Comparison of ENCODE assay signal across 24 cellular contexts in genomic region chrX:136761410-136761809, GRCh38. TPM values are rescaled to one million over a fixed set of nuclear protein-coding genes. Genes with fewer than 3 reads are reported as not detected.
DNase-seq lines count a peak whose midpoint lies in the region; FAIRE-seq and TF ChIP-seq lines count a peak whose summit lies in the region.
"Had no signal": no experiment of that assay in that cellular context is flagged by ENCODE, and none has a peak within 500 bp of the region (broad histone marks: within the 10 kb centered on the region; RNA-seq: fewer than 3 reads in every experiment).

No MANE protein-coding gene starts in this region.

- H3K36me3 ChIP-seq in BLaER1 treated with 17β-estradiol and CSF1 and Interleukin-3, amounts not matched to agents 10 nM and 100 nM: peaks cover 0 to 10% (median 0%) of the 10 kb centered on the region in 11 experiments; a peak in 3 of 22 replicates
- H3K36me3 ChIP-seq in DOHH2 (ENCODE audit: control insufficient read depth, low read length) (peaks cover 18% of the 10 kb centered on the region), neutrophil (no peaks in the 10 kb centered on the region)
- H3K36me3 ChIP-seq: SJCRH30 had no signal

- CTCF ChIA-PET in activated naive CD4-positive, alpha-beta T cell treated with anti-CD3 and anti-CD28 coated beads, Interleukin-2, amount 10 ng/mL, durations not matched to agents 7 days and 5 days (lab: Charles Lee): no interaction called here

- H3K79me2 ChIP-seq in DOHH2 (ENCODE audit: control insufficient read depth, low read length): peaks cover 76% of the 10 kb centered on the region

- peaks cover 9 to 15% (median 12%) of the 10 kb centered on the region in 11 experiments; a peak in 20 of 22 replicates for H3K9me3 ChIP-seq in BLaER1 treated with 17β-estradiol and CSF1 and Interleukin-3, amounts not matched to agents 10 nM and 100 nM (replicated peaks in 1 of 11)
- no peaks in the 10 kb centered on the region for H3K9me3 ChIP-seq in DOHH2 (ENCODE audit: control insufficient read depth, insufficient read depth, low read length)
- no peaks in the 10 kb centered on the region for H3K9me3 ChIP-seq in neutrophil
- H3K9me3 ChIP-seq: SJCRH30 had no signal

- TF ChIP-seq CTCF in DOHH2 (IDR thresholded peaks at IDR 0.05; ENCODE audit: low read depth, low read length, poor library complexity, severe bottlenecking): no peak
- TF ChIP-seq CTCF in neutrophil (IDR thresholded peaks at IDR 0.05): no peak
- TF ChIP-seq CTCF in endothelial cell (IDR thresholded peaks at IDR 0.05; ENCODE audit: unreplicated experiment): no peak

- no peak overlapping the region for H3K4me3 ChIP-seq in BLaER1 treated with 17β-estradiol and CSF1 and Interleukin-3, amounts not matched to agents 10 nM and 100 nM
- peak overlapping the region; percentile 52 for H3K4me3 ChIP-seq in DOHH2 (ENCODE audit: low read length)
- no peak overlapping the region for H3K4me3 ChIP-seq in neutrophil (ENCODE audit: low read depth in 1 of 2, low read length in 1 of 2)
- H3K4me3 ChIP-seq: K562, SJCRH30 had no signal

- no peaks in the 10 kb centered on the region for H3K4me1 Mint-ChIP-seq in endothelial cell (ENCODE audit: unreplicated experiment)
- peaks cover 65% of the 10 kb centered on the region for H3K4me1 Mint-ChIP-seq in activated naive CD4-positive, alpha-beta T cell treated with anti-CD3 and anti-CD28 coated beads, Interleukin-2, amount 10 ng/mL, durations not matched to agents 7 days and 5 days

- FAIRE-seq in RCC 7860 (lab: Jason Lieb, UNC): peak; percentile 30
- FAIRE-seq: K562 had no signal

- H3K4me3 Mint-ChIP-seq in endothelial cell (ENCODE audit: unreplicated experiment): no peak overlapping the region
- no peak overlapping the region for H3K4me3 Mint-ChIP-seq in activated naive CD4-positive, alpha-beta T cell treated with anti-CD3 and anti-CD28 coated beads, Interleukin-2, amount 10 ng/mL, durations not matched to agents 7 days and 5 days
- H3K4me3 Mint-ChIP-seq: CD8-positive, alpha-beta memory T cell; H9 had no signal

- H3K36me3 Mint-ChIP-seq in endothelial cell (ENCODE audit: low read depth, unreplicated experiment): no peaks in the 10 kb centered on the region
- peaks cover 47% of the 10 kb centered on the region for H3K36me3 Mint-ChIP-seq in activated naive CD4-positive, alpha-beta T cell treated with anti-CD3 and anti-CD28 coated beads, Interleukin-2, amount 10 ng/mL, durations not matched to agents 7 days and 5 days

- peak overlapping the region; percentile 5 to 60 (median 47); a peak in 14 of 22 replicates for H3K4me2 ChIP-seq in BLaER1 treated with 17β-estradiol and CSF1 and Interleukin-3, amounts not matched to agents 10 nM and 100 nM
- H3K4me2 ChIP-seq in DOHH2 (ENCODE audit: low read length): peak overlapping the region; percentile 83

- H3K27ac ChIP-seq in BLaER1 treated with 17β-estradiol and CSF1 and Interleukin-3, amounts not matched to agents 10 nM and 100 nM: no peak overlapping the region
- H3K27ac ChIP-seq in DOHH2 (ENCODE audit: low read depth, low read length): peak overlapping the region; percentile 72
- H3K27ac ChIP-seq in neutrophil: peak overlapping the region; percentile 79
- H3K27ac ChIP-seq: SJCRH30 had no signal

- DNase-seq in RCC 7860 (ENCODE audit: low spot score) (no peak), endothelial cell (ENCODE audit: low spot score) (no peak), AML-193 (lab: John Stamatoyannopoulos, UW) (no peak), T-helper 2 cell (no peak)
- no peak for DNase-seq in activated naive CD4-positive, alpha-beta T cell treated with anti-CD3 and anti-CD28 coated beads, Interleukin-2, amount 10 ng/mL, durations not matched to agents 7 days and 5 days
- DNase-seq: Calu3; CD8-positive, alpha-beta memory T cell; DMS53; EL; GF-D8; H9; MM.1S; NCI-H1048; NCI-H1436 treated with DMSO at 0.1 percent for 48 hours; NCI-H2029; NCI-H2227 treated with DMSO at 0.1 percent for 48 hours; NCI-H524; NCI-H774; NK-92 treated with Interleukin-12 subunit alpha and Interleukin-12 subunit beta, amount 100 ng/mL, for 24 hours; SJCRH30 had no signal

- H3K9me2 ChIP-seq in DOHH2 (replicated peaks; ENCODE audit: control insufficient read depth, low read length): no peaks in the 10 kb centered on the region

- H3K4me1 ChIP-seq in BLaER1 treated with 17β-estradiol and CSF1 and Interleukin-3, amounts not matched to agents 10 nM and 100 nM: peaks cover 27 to 44% (median 38%) of the 10 kb centered on the region in 10 experiments
- H3K4me1 ChIP-seq in DOHH2 (ENCODE audit: control insufficient read depth, low read length): peaks cover 70% of the 10 kb centered on the region
- peaks cover 13 to 21% of the 10 kb centered on the region in 2 experiments for H3K4me1 ChIP-seq in neutrophil (ENCODE audit: control insufficient read depth in 1 of 2, insufficient read depth in 1 of 2, low read depth in 1 of 2, low read length in 1 of 2)

- H4K20me1 ChIP-seq in BLaER1 treated with 17β-estradiol and CSF1 and Interleukin-3, amounts not matched to agents 10 nM and 100 nM: peaks cover 0 to 77% (median 35%) of the 10 kb centered on the region in 11 experiments; a peak in 16 of 22 replicates
- H4K20me1 ChIP-seq in DOHH2 (ENCODE audit: control insufficient read depth, insufficient read depth, low read depth, low read length): no peaks in the 10 kb centered on the region

- no peaks in the 10 kb centered on the region for H3K27me3 Mint-ChIP-seq in endothelial cell (ENCODE audit: unreplicated experiment)
- H3K27me3 Mint-ChIP-seq in activated naive CD4-positive, alpha-beta T cell treated with anti-CD3 and anti-CD28 coated beads, Interleukin-2, amount 10 ng/mL, durations not matched to agents 7 days and 5 days: no peaks in the 10 kb centered on the region
- H3K27me3 Mint-ChIP-seq: CD8-positive, alpha-beta memory T cell had no signal

- H3F3A ChIP-seq in DOHH2 (ENCODE audit: control insufficient read depth, insufficient read depth): peaks cover 14% of the 10 kb centered on the region

- peaks cover 58 to 97% (median 93%) of the 10 kb centered on the region in 11 experiments for H3K27me3 ChIP-seq in BLaER1 treated with 17β-estradiol and CSF1 and Interleukin-3, amounts not matched to agents 10 nM and 100 nM
- H3K27me3 ChIP-seq in DOHH2 (ENCODE audit: control insufficient read depth, low read length): no peaks in the 10 kb centered on the region
- H3K27me3 ChIP-seq in neutrophil: no peaks in the 10 kb centered on the region
- H3K27me3 ChIP-seq: SJCRH30 had no signal

- no peak overlapping the region for H3K9ac ChIP-seq in BLaER1 treated with 17β-estradiol and CSF1 and Interleukin-3, amounts not matched to agents 10 nM and 100 nM

- H3K27ac Mint-ChIP-seq in endothelial cell (ENCODE audit: unreplicated experiment): no peak overlapping the region
- no peak overlapping the region for H3K27ac Mint-ChIP-seq in activated naive CD4-positive, alpha-beta T cell treated with anti-CD3 and anti-CD28 coated beads, Interleukin-2, amount 10 ng/mL, durations not matched to agents 7 days and 5 days
- H3K27ac Mint-ChIP-seq: CD8-positive, alpha-beta memory T cell; H9 had no signal

- H3K9me3 Mint-ChIP-seq in endothelial cell (ENCODE audit: unreplicated experiment): no peaks in the 10 kb centered on the region
- no peaks in the 10 kb centered on the region for H3K9me3 Mint-ChIP-seq in activated naive CD4-positive, alpha-beta T cell treated with anti-CD3 and anti-CD28 coated beads, Interleukin-2, amount 10 ng/mL, durations not matched to agents 7 days and 5 days
- H3K9me3 Mint-ChIP-seq: CD8-positive, alpha-beta memory T cell had no signal

RNA-seq across cellular contexts. Expression of gene ARHGEF6, which starts 19.3 kb away (rescaled TPM):
- total RNA-seq in endothelial cell (ENCODE audit: unreplicated experiment): 18.8 TPM

Comparison
In these comparisons a context has a peak if more than half of its experiments do, and no peak if none do; other contexts are left out.
1. H3K27ac ChIP-seq: peak in DOHH2 (single experiment) and neutrophil (single experiment); none in BLaER1 treated with 17β-estradiol and CSF1 and Interleukin-3, amounts not matched to agents 10 nM and 100 nM (0 of 11).